8 cellular contexts compared by ENCODE assay signal in genomic region chr1:29181413-29182225, GRCh38. TPM values are rescaled to one million over a fixed set of nuclear protein-coding genes. Genes with fewer than 3 reads are reported as not detected.
DNase-seq lines count a peak whose midpoint lies in the region; ATAC-seq and TF ChIP-seq lines count a peak whose summit lies in the region.

SRSF4 (minus strand) TSS chr1:29181900; CDS start chr1:29181752, 148 bp downstream.

- peaks cover 51% of the 10 kb centered on the region for H3K4me1 Mint-ChIP-seq in CD14-positive monocyte
- peaks cover 45% of the 10 kb centered on the region for H3K4me1 Mint-ChIP-seq in activated CD4-positive, alpha-beta T cell treated with anti-CD3 and anti-CD28 coated beads, Interleukin-2, amount 10 ng/mL, durations not matched to agents 7 days and 5 days

- DNase-seq in CD14-positive monocyte (ENCODE audit: low spot score): peak; percentile 98
- DNase-seq in NCI-H69 (lab: John Stamatoyannopoulos, UW): peak; percentile 98
- peak; percentile 99 for DNase-seq in activated CD4-positive, alpha-beta T cell treated with anti-CD3 and anti-CD28 coated beads, Interleukin-2, amount 10 ng/mL, durations not matched to agents 7 days and 5 days
- DNase-seq in coronary artery (ENCODE audit: low spot score): peak; percentile 99
- peak; percentile 99 for DNase-seq in left colon
- peak; percentile 99 for DNase-seq in stimulated activated CD4-positive, alpha-beta T cell treated with anti-CD3 and anti-CD28 coated beads, Interleukin-1b, Interleukin-23, amount 100 ng/mL, for 48 hours

- peaks cover 7 to 11% of the 10 kb centered on the region in 2 donors for H3K36me3 Mint-ChIP-seq in CD14-positive monocyte
- H3K36me3 Mint-ChIP-seq in activated CD4-positive, alpha-beta T cell treated with anti-CD3 and anti-CD28 coated beads, Interleukin-2, amount 10 ng/mL, durations not matched to agents 7 days and 5 days (ENCODE audit: low read depth): peaks cover 34% of the 10 kb centered on the region

- TF ChIP-seq CTCF in CD14-positive monocyte (IDR thresholded peaks at IDR 0.05) (peak; percentile 76), coronary artery (IDR thresholded peaks at IDR 0.05) (no peak)

- H3K27me3 Mint-ChIP-seq in CD14-positive monocyte (ENCODE audit: low read depth in 3 of 3): peaks cover 0 to 2% (median 0%) of the 10 kb centered on the region in 3 donors
- no peaks in the 10 kb centered on the region for H3K27me3 Mint-ChIP-seq in activated CD4-positive, alpha-beta T cell treated with anti-CD3 and anti-CD28 coated beads, Interleukin-2, amount 10 ng/mL, durations not matched to agents 7 days and 5 days

- intact Hi-C loops in CD14-positive monocyte (cut with micrococcal nuclease): loop anchor here (2.0 to 10.0 kb wide), 4 partner anchors 21 to 674 kb away; partner anchors contain the start of genes RCC1 (in 1 of the 2), RNU11 (in 1 of the 2) and TAF12 (in 1 of the 2)
- intact Hi-C loops in left colon (cut with DNase I, micrococcal nuclease): no loop called here

- POLR2A ChIA-PET in activated CD4-positive, alpha-beta T cell treated with anti-CD3 and anti-CD28 coated beads, Interleukin-2, amount 10 ng/mL, durations not matched to agents 7 days and 5 days (lab: Charles Lee): interaction anchor here (0.6 to 1.2 kb wide), 4 partner anchors 21 to 1578 kb away, joined by 3 to 6 read pairs (median 5); no protein-coding TSS in a partner anchor

- ATAC-seq in GM19351 (IDR thresholded peaks at IDR 0.05; ENCODE audit: unreplicated experiment) (peak; percentile 84), HG03521 (IDR thresholded peaks at IDR 0.05; ENCODE audit: unreplicated experiment) (peak; percentile 91), left colon (peak; percentile 89)

- peak within 1 kb of the TSS; percentile 93 to 95 for H3K4me3 Mint-ChIP-seq in CD14-positive monocyte
- peak within 1 kb of the TSS; percentile 96 for H3K4me3 Mint-ChIP-seq in activated CD4-positive, alpha-beta T cell treated with anti-CD3 and anti-CD28 coated beads, Interleukin-2, amount 10 ng/mL, durations not matched to agents 7 days and 5 days

- peaks cover 0 to 4% (median 0%) of the 10 kb centered on the region in 7 donors for H3K9me3 Mint-ChIP-seq in CD14-positive monocyte
- no peaks in the 10 kb centered on the region for H3K9me3 Mint-ChIP-seq in activated CD4-positive, alpha-beta T cell treated with anti-CD3 and anti-CD28 coated beads, Interleukin-2, amount 10 ng/mL, durations not matched to agents 7 days and 5 days

- CTCF ChIA-PET in activated CD4-positive, alpha-beta T cell treated with anti-CD3 and anti-CD28 coated beads, Interleukin-2, amount 10 ng/mL, durations not matched to agents 7 days and 5 days (lab: Charles Lee): interaction anchor here (1.1 to 7.0 kb wide), 14 partner anchors 9 to 538 kb away, joined by 3 to 38 read pairs (median 5); partner anchors contain the start of genes TAF12 and YTHDF2

- peak within 1 kb of the TSS; percentile 96 to 100 for H3K27ac ChIP-seq in coronary artery

- H3K4me3 ChIP-seq in coronary artery: peak within 1 kb of the TSS; percentile 90

- H3K27ac Mint-ChIP-seq in CD14-positive monocyte: peak within 1 kb of the TSS; percentile 91 to 97 (median 95)
- H3K27ac Mint-ChIP-seq in activated CD4-positive, alpha-beta T cell treated with anti-CD3 and anti-CD28 coated beads, Interleukin-2, amount 10 ng/mL, durations not matched to agents 7 days and 5 days: peak within 1 kb of the TSS; percentile 97

RNA-seq across cellular contexts. Expression of gene SRSF4, which starts in this region (rescaled TPM):
- 10 to 100 TPM; 38.4 to 55.5 TPM for polyA plus RNA-seq in CD14-positive monocyte
- total RNA-seq in activated CD4-positive, alpha-beta T cell treated with anti-CD3 and anti-CD28 coated beads, Interleukin-2, amount 10 ng/mL, durations not matched to agents 7 days and 5 days: 100 to 1,000 TPM; 116 to 123 TPM
- 10 to 100 TPM; 62.7 to 71.3 TPM for total RNA-seq in left colon

Comparison
In these comparisons a context has a peak if more than half of its experiments do, and no peak if none do; other contexts are left out.
1. Peak in every context shown above with its lines: DNase-seq, ATAC-seq, H3K4me3 ChIP-seq and H3K27ac ChIP-seq.
2. intact Hi-C loops: an anchor here in CD14-positive monocyte (2.0 to 10.0 kb wide); none called in left colon.